Comparison of ENCODE assay signal across 23 cellular contexts in genomic region chr6:142289687-142290086, GRCh38. TPM values are rescaled to one million over a fixed set of nuclear protein-coding genes. Genes with fewer than 3 reads are reported as not detected.
"Had no signal": no experiment of that assay in that cellular context is flagged by ENCODE, and none has a peak within 500 bp of the region (broad histone marks: within the 10 kb centered on the region; RNA-seq: fewer than 3 reads in every experiment).

No MANE protein-coding gene starts in this region.

- H3K36me3 ChIP-seq: Peyer's patch, SJCRH30 had no signal

- FAIRE-seq: K562 had no signal

- DNase-seq: NCI-H1092; NCI-H1105 treated with DMSO at 0.1 percent for 48 hours; NCI-H1417 treated with DMSO at 0.1 percent for 48 hours; NCI-H146; NCI-H1694 treated with DMSO at 0.1 percent for 48 hours; NCI-H1930; NCI-H2081; NCI-H2107; NCI-H2227 treated with DMSO at 0.1 percent for 48 hours; NCI-H524; NCI-H526 treated with DMSO at 0.1 percent for 48 hours; NCI-H748 treated with DMSO at 0.1 percent for 48 hours; NK-92 treated with Interleukin-12 subunit alpha and Interleukin-12 subunit beta, amount 100 ng/mL, for 24 hours; OCI-M1; PC-9; Peyer's patch; SHP77 treated with DMSO at 0.1 percent for 48 hours; SJCRH30; T-helper 1 cell had no signal

- H3K27ac ChIP-seq: PC-9, Peyer's patch, SJCRH30, SK-N-MC had no signal

- H2AFZ ChIP-seq: PC-9 had no signal

- H3K9me3 ChIP-seq: Peyer's patch, SJCRH30 had no signal

- ATAC-seq: K562, Right ventricle myocardium inferior had no signal

- H3K4me2 ChIP-seq: PC-9 had no signal

- H3K27me3 ChIP-seq: Peyer's patch, SJCRH30 had no signal

- H3K4me1 ChIP-seq: Peyer's patch, SJCRH30 had no signal

- H3K4me3 ChIP-seq: K562, PC-9, Peyer's patch, SJCRH30, SK-N-MC had no signal

RNA-seq across cellular contexts. Expression of gene ADGRG6, which starts 12.1 kb away (rescaled TPM):
- polyA plus RNA-seq: IgD-negative memory B cell had no signal
